11 cellular contexts compared by ENCODE assay signal in genomic region chr2:8644605-8645175, GRCh38. TPM values are rescaled to one million over a fixed set of nuclear protein-coding genes. Genes with fewer than 3 reads are reported as not detected.
DNase-seq lines count a peak whose midpoint lies in the region; ATAC-seq and TF ChIP-seq lines count a peak whose summit lies in the region.
"Had no signal": no experiment of that assay in that cellular context is flagged by ENCODE, and none has a peak within 500 bp of the region (broad histone marks: within the 10 kb centered on the region; RNA-seq: fewer than 3 reads in every experiment).

No MANE protein-coding gene starts in this region.

- H3K4me1 ChIP-seq in neutrophil (ENCODE audit: control insufficient read depth in 1 of 2, insufficient read depth in 1 of 2, low read depth in 1 of 2, low read length in 1 of 2) (peaks cover 21 to 25% of the 10 kb centered on the region in 2 experiments), MM.1S (ENCODE audit: low read length) (no peaks in the 10 kb centered on the region), SJCRH30 (no peaks in the 10 kb centered on the region)

- ATAC-seq in HG03139 (IDR thresholded peaks at IDR 0.05; ENCODE audit: unreplicated experiment) = no peak
- ATAC-seq in GM19397 (IDR thresholded peaks at IDR 0.05; ENCODE audit: unreplicated experiment) = no peak

- H3K9me3 ChIP-seq in neutrophil (no peaks in the 10 kb centered on the region), MM.1S (replicated peaks; ENCODE audit: insufficient read depth, low read length) (no peaks in the 10 kb centered on the region), SJCRH30 (replicated peaks) (no peaks in the 10 kb centered on the region)
- H3K9me3 ChIP-seq: Caco-2 had no signal

- no peaks in the 10 kb centered on the region for H3K36me3 ChIP-seq in neutrophil
- H3K36me3 ChIP-seq in MM.1S (replicated peaks; ENCODE audit: insufficient read depth, low read length) = no peaks in the 10 kb centered on the region
- no peaks in the 10 kb centered on the region for H3K36me3 ChIP-seq in SJCRH30

- no peak overlapping the region for H3K4me2 ChIP-seq in MM.1S (ENCODE audit: low read depth, low read length)

- H3K9me2 ChIP-seq in MM.1S (replicated peaks; ENCODE audit: insufficient read depth, low read length) = no peaks in the 10 kb centered on the region

- no peaks in the 10 kb centered on the region for H4K20me1 ChIP-seq in MM.1S (ENCODE audit: insufficient read depth, low read length)

- no peak overlapping the region for H3K4me3 ChIP-seq in fibroblast of mammary gland (ENCODE audit: control insufficient read depth, low read depth, low read length)
- H3K4me3 ChIP-seq in neutrophil (ENCODE audit: low read depth in 1 of 2, low read length in 1 of 2) = peak overlapping the region; percentile 44 to 56
- H3K4me3 ChIP-seq in MM.1S (ENCODE audit: low read length) = no peak overlapping the region
- no peak overlapping the region for H3K4me3 ChIP-seq in SJCRH30

- TF ChIP-seq CTCF in GM12873 (IDR thresholded peaks at IDR 0.05; ENCODE audit: insufficient read depth, low read depth, low read length, missing control alignments) (peak; percentile 22), fibroblast of mammary gland (conservative IDR thresholded peaks at IDR 0.05; ENCODE audit: control insufficient read depth, insufficient read depth, low read depth, low read length) (no peak), neutrophil (IDR thresholded peaks at IDR 0.05) (peak; percentile 59), MM.1S (IDR thresholded peaks at IDR 0.05; ENCODE audit: low read length) (no peak)

- DNase-seq in NOMO-1 treated with DMSO at 0.1 percent for 48 hours (lab: John Stamatoyannopoulos, UW; ENCODE audit: unreplicated experiment) (peak; percentile 93), fibroblast of mammary gland (ENCODE audit: low read depth) (peak; percentile 9), MM.1S (no peak), SJCRH30 (no peak)
- DNase-seq: Caco-2, foreskin melanocyte, Karpas-422 had no signal

- H3K79me2 ChIP-seq in MM.1S (ENCODE audit: low read length) = no peaks in the 10 kb centered on the region

- no peaks in the 10 kb centered on the region for H3F3A ChIP-seq in MM.1S (ENCODE audit: insufficient read depth, low read length)

- H2AFZ ChIP-seq in MM.1S (ENCODE audit: low read length) = no peak overlapping the region

- H3K27me3 ChIP-seq in neutrophil (no peaks in the 10 kb centered on the region), MM.1S (replicated peaks; ENCODE audit: insufficient read depth, low read length) (no peaks in the 10 kb centered on the region), SJCRH30 (peaks cover 7% of the 10 kb centered on the region; the same call in 1 of the 2 replicates)

- H3K27ac ChIP-seq in neutrophil = peak overlapping the region; percentile 77
- no peak overlapping the region for H3K27ac ChIP-seq in MM.1S (ENCODE audit: low read length)
- no peak overlapping the region for H3K27ac ChIP-seq in SJCRH30

- no peak overlapping the region for H3K9ac ChIP-seq in MM.1S (ENCODE audit: low read length)

RNA-seq across cellular contexts. Expression of gene ID2, which starts 37.2 kb away (rescaled TPM):
- total RNA-seq in SJCRH30 (2014; rRNA removed; shearing (Covaris generic)) = 15.8 and 17.6 TPM in 2 replicates

Comparison
In these comparisons a context has a peak if more than half of its experiments do, and no peak if none do; other contexts are left out.
1. CTCF ChIP-seq: peak in GM12873 (single experiment) and neutrophil (single experiment); none in fibroblast of mammary gland (single experiment) and MM.1S (single experiment).
2. DNase-seq: peak in NOMO-1 treated with DMSO at 0.1 percent for 48 hours (single experiment) and fibroblast of mammary gland (single experiment); none in MM.1S (single experiment) and SJCRH30 (0 of 2).
3. H3K4me3 ChIP-seq: peak in neutrophil (2 of 2); none in fibroblast of mammary gland (single experiment), MM.1S (single experiment) and SJCRH30 (single experiment).